In genomic region chr2:227703280-227703732, GRCh38 we compare ENCODE assay signal across 13 cellular contexts. TPM values are rescaled to one million over a fixed set of nuclear protein-coding genes. Genes with fewer than 3 reads are reported as not detected.
A peak's percentile ranks its signal among the peaks of the same experiment; 100 is the strongest.
DNase-seq lines count a peak whose midpoint lies in the region; ATAC-seq and TF ChIP-seq lines count a peak whose summit lies in the region.
"Had no signal": no experiment of that assay in that cellular context is flagged by ENCODE, and none has a peak within 500 bp of the region (broad histone marks: within the 10 kb centered on the region; RNA-seq: fewer than 3 reads in every experiment).

No MANE protein-coding gene starts in this region.

- H3K27ac ChIP-seq in GM23338 (ENCODE audit: low read depth) = no peak overlapping the region
- H3K27ac ChIP-seq in RWPE1 = no peak overlapping the region
- H3K27ac ChIP-seq in colonic mucosa = no peak overlapping the region

- H3K4me1 Mint-ChIP-seq in GM23338 (no peaks in the 10 kb centered on the region), natural killer cell (no peaks in the 10 kb centered on the region)
- H3K4me1 Mint-ChIP-seq: brain, T-helper 17 cell had no signal

- no peak overlapping the region for H3K27ac Mint-ChIP-seq in GM23338
- no peak overlapping the region for H3K27ac Mint-ChIP-seq in natural killer cell
- H3K27ac Mint-ChIP-seq: brain, T-helper 17 cell had no signal

- no peaks in the 10 kb centered on the region for H3K79me2 ChIP-seq in GM23338 (replicated peaks; ENCODE audit: insufficient read depth)

- no peak overlapping the region for H3K4me3 ChIP-seq in GM23338
- H3K4me3 ChIP-seq in fibroblast of villous mesenchyme (ENCODE audit: low read depth, low read length) = no peak overlapping the region
- no peak overlapping the region for H3K4me3 ChIP-seq in colonic mucosa

- H3K27me3 ChIP-seq in GM23338 (ENCODE audit: insufficient read depth) = no peaks in the 10 kb centered on the region
- H3K27me3 ChIP-seq in colonic mucosa = no peaks in the 10 kb centered on the region

- no peak overlapping the region for H2AFZ ChIP-seq in GM23338

- CTCF ChIA-PET in RWPE1 (lab: Yijun Ruan, JAX) = no interaction called here

- H4K20me1 ChIP-seq in GM23338 (replicated peaks; ENCODE audit: insufficient read depth) = no peaks in the 10 kb centered on the region

- no peaks in the 10 kb centered on the region for H3K9me3 ChIP-seq in colonic mucosa

- no peaks in the 10 kb centered on the region for H3F3A ChIP-seq in GM23338 (replicated peaks; ENCODE audit: low read depth)

- H3K4me3 Mint-ChIP-seq in GM23338 (no peak overlapping the region), natural killer cell (no peak overlapping the region)
- H3K4me3 Mint-ChIP-seq: brain, T-helper 17 cell had no signal

- H3K4me1 ChIP-seq in GM23338 (ENCODE audit: insufficient read depth) (peaks cover 6% of the 10 kb centered on the region; the same call in 1 of the 2 replicates), colonic mucosa (no peaks in the 10 kb centered on the region)

- H3K9me2 ChIP-seq in GM23338 (ENCODE audit: insufficient read depth) = peaks cover 3% of the 10 kb centered on the region; the same call in 1 of the 2 replicates

- POLR2A ChIA-PET in RWPE1 (lab: Yijun Ruan, JAX; ENCODE audit: low non-redundant PET) = no interaction called here

- H3K36me3 Mint-ChIP-seq in GM23338 (ENCODE audit: low read depth) (peaks cover 18% of the 10 kb centered on the region; the same call in 2 of the 3 replicates), natural killer cell (no peaks in the 10 kb centered on the region)
- H3K36me3 Mint-ChIP-seq: brain had no signal

- H3K9ac ChIP-seq in colonic mucosa (ENCODE audit: low read depth in 2 of 2, low read length in 2 of 2) = no peak overlapping the region

- intact Hi-C loops in colonic mucosa (cut with DNase I) = no loop called here
- intact Hi-C loops in natural killer cell (cut with micrococcal nuclease) = no loop called here

- H3K4me2 ChIP-seq in GM23338 = no peak overlapping the region

- DNase-seq in GM23338 (ENCODE audit: low spot score) = peak; percentile 43
- DNase-seq in RWPE1 (ENCODE audit: low spot score) = peak; percentile 76
- DNase-seq in fibroblast of villous mesenchyme (ENCODE audit: low read depth) = peak; percentile 65
- peak; percentile 83 for DNase-seq in renal cortical epithelial cell (ENCODE audit: low read depth)
- no peak for DNase-seq in colonic mucosa
- no peak for DNase-seq in stimulated activated naive CD4-positive, alpha-beta T cell (lab: John Stamatoyannopoulos, UW)
- DNase-seq in natural killer cell = no peak
- DNase-seq: COR-L47, NCI-H82, T-helper 17 cell had no signal

- TF ChIP-seq CTCF in GM23338 (conservative IDR thresholded peaks at IDR 0.05; ENCODE audit: low read depth in 2 of 2) (no peak), RWPE1 (conservative IDR thresholded peaks at IDR 0.05; ENCODE audit: low read depth) (no peak), fibroblast of villous mesenchyme (IDR thresholded peaks at IDR 0.05; ENCODE audit: insufficient read depth, low read depth, low read length) (no peak), colonic mucosa (IDR thresholded peaks at IDR 0.05) (no peak), natural killer cell (IDR thresholded peaks at IDR 0.05) (no peak)

- no peaks in the 10 kb centered on the region for H3K9me3 Mint-ChIP-seq in GM23338
- H3K9me3 Mint-ChIP-seq in natural killer cell = no peaks in the 10 kb centered on the region
- H3K9me3 Mint-ChIP-seq: brain had no signal

- peaks cover 2% of the 10 kb centered on the region for H3K27me3 Mint-ChIP-seq in GM23338 (ENCODE audit: insufficient read depth, low read depth, poor library complexity)
- H3K27me3 Mint-ChIP-seq in natural killer cell (ENCODE audit: low read depth in 2 of 2) = peaks cover 0 to 2% of the 10 kb centered on the region in 2 donors

- ATAC-seq in GM23338 (peak; percentile 32), natural killer cell (no peak), GM21360 (IDR thresholded peaks at IDR 0.05; ENCODE audit: unreplicated experiment) (no peak)
- ATAC-seq: T-helper 17 cell had no signal

- H3K36me3 ChIP-seq in GM23338 (ENCODE audit: insufficient read depth) (no peaks in the 10 kb centered on the region), colonic mucosa (no peaks in the 10 kb centered on the region)

TF ChIP-seq in GM23338, 12 proteins besides CTCF, POLR2A, EP300 and RAD21 (continues in another document):
- TF ChIP-seq EZH2 (IDR thresholded peaks at IDR 0.05; ENCODE audit: low read depth, unreplicated experiment) = no peak

RNA-seq across cellular contexts. Expression of gene SLC19A3, which starts 14.5 kb away (rescaled TPM):
- 9.1 and 12.0 TPM in 2 replicates for total RNA-seq in GM23338 (2014; rRNA removed; shearing (Covaris generic))
- 3.5 and 4.2 TPM in 2 replicates for polyA plus RNA-seq in GM23338 (2016; fragmentation: Nextera tagmentation; extraction: Ambion mirVana)
- total RNA-seq in fibroblast of villous mesenchyme = under 0.01 and 0.32 TPM in 2 replicates
- total RNA-seq in renal cortical epithelial cell = 0.35 and 4.0 TPM in 2 replicates
- 10 to 100 TPM in 1 of 2 donors, 1 to 10 TPM in 1; 6.4 to 19.6 TPM for total RNA-seq in colonic mucosa
- not detected for total RNA-seq in natural killer cell
- total RNA-seq: T-helper 17 cell had no signal

RNA-seq across cellular contexts. Expression of gene SCYGR6, which starts 21.3 kb away (rescaled TPM):
- total RNA-seq in GM23338 (2014; rRNA removed; shearing (Covaris generic)) = not detected in 2 replicates
- not detected in 2 replicates for polyA plus RNA-seq in GM23338 (2016; fragmentation: Nextera tagmentation; extraction: Ambion mirVana)
- not detected in 2 replicates for total RNA-seq in fibroblast of villous mesenchyme
- not detected in 2 replicates for total RNA-seq in renal cortical epithelial cell
- not detected for total RNA-seq in colonic mucosa
- not detected for total RNA-seq in natural killer cell
- total RNA-seq: skeletal muscle tissue, T-helper 17 cell had no signal

RNA-seq across cellular contexts. Expression of gene SCYGR7, which starts 24.8 kb away (rescaled TPM):
- total RNA-seq in GM23338 (2014; rRNA removed; shearing (Covaris generic)) = not detected in 2 replicates
- polyA plus RNA-seq in GM23338 (2016; fragmentation: Nextera tagmentation; extraction: Ambion mirVana) = not detected in 2 replicates
- total RNA-seq in fibroblast of villous mesenchyme = not detected in 2 replicates
- total RNA-seq in renal cortical epithelial cell = not detected in 2 replicates
- total RNA-seq in colonic mucosa = not detected
- not detected for total RNA-seq in natural killer cell
- total RNA-seq: skeletal muscle tissue, T-helper 17 cell had no signal

RNA-seq across cellular contexts. Expression of gene SCYGR5, which starts 36.7 kb away (rescaled TPM):
- total RNA-seq in GM23338 (2014; rRNA removed; shearing (Covaris generic)) = not detected in 2 replicates
- not detected in 2 replicates for polyA plus RNA-seq in GM23338 (2016; fragmentation: Nextera tagmentation; extraction: Ambion mirVana)
- total RNA-seq in fibroblast of villous mesenchyme (not detected in 2 replicates), renal cortical epithelial cell (not detected in 2 replicates), colonic mucosa (not detected), natural killer cell (not detected)
- total RNA-seq: skeletal muscle tissue, T-helper 17 cell had no signal

RNA-seq across cellular contexts. Expression of gene SCYGR8, which starts 42.4 kb away (rescaled TPM):
- total RNA-seq in GM23338 (2014; rRNA removed; shearing (Covaris generic)) = not detected in 2 replicates
- polyA plus RNA-seq in GM23338 (2016; fragmentation: Nextera tagmentation; extraction: Ambion mirVana) = not detected in 2 replicates
- total RNA-seq in fibroblast of villous mesenchyme (not detected in 2 replicates), renal cortical epithelial cell (not detected in 2 replicates), colonic mucosa (not detected), natural killer cell (not detected)
- total RNA-seq: skeletal muscle tissue, T-helper 17 cell had no signal

Comparison
In these comparisons a context has a peak if more than half of its experiments do, and no peak if none do; other contexts are left out.
1. DNase-seq: peak in GM23338 (single experiment), RWPE1 (single experiment), fibroblast of villous mesenchyme (single experiment) and renal cortical epithelial cell (single experiment); none in colonic mucosa (single experiment), stimulated activated naive CD4-positive, alpha-beta T cell (0 of 6) and natural killer cell (single experiment).